In genomic region chr14:24388474-24389179, GRCh38 we compare ENCODE assay signal across 22 cellular contexts. TPM values are rescaled to one million over a fixed set of nuclear protein-coding genes. Genes with fewer than 3 reads are reported as not detected.
DNase-seq lines count a peak whose midpoint lies in the region; ATAC-seq, FAIRE-seq and TF ChIP-seq lines count a peak whose summit lies in the region.
"Had no signal": no experiment of that assay in that cellular context is flagged by ENCODE, and none has a peak within 500 bp of the region (broad histone marks: within the 10 kb centered on the region; RNA-seq: fewer than 3 reads in every experiment).

No MANE protein-coding gene starts in this region.

- peak overlapping the region; percentile 47; the same call in 1 of the 2 replicates for H2AFZ ChIP-seq in H1 (ENCODE audit: low read length)

- H3K9me3 Mint-ChIP-seq in nephron = no peaks in the 10 kb centered on the region
- H3K9me3 Mint-ChIP-seq: CD8-positive, alpha-beta memory T cell had no signal

- DNase-seq in AG04450 (ENCODE audit: low read depth, low spot score) (no peak), NCI-H82 (lab: John Stamatoyannopoulos, UW) (peak; percentile 85), H1 (ENCODE audit: low read depth in 1 of 2, low spot score in 2 of 2) (no peak), posterior vena cava (ENCODE audit: low spot score) (no peak), upper lobe of right lung (no peak), activated gamma-delta T cell treated with Interleukin-2 at 50 U/mL for 16 hours (no peak)
- no peak for DNase-seq in activated CD4-positive, alpha-beta T cell treated with anti-CD3 and anti-CD28 coated beads for 48 hours
- DNase-seq: CD8-positive, alpha-beta memory T cell; DND-41; KG1; NCI-H1048; NCI-H1436 treated with DMSO at 0.1 percent for 48 hours; NCI-H2029 treated with DMSO at 0.1 percent for 48 hours; NCI-H748 treated with DMSO at 0.1 percent for 48 hours had no signal

- H3K4me1 ChIP-seq in H1 (replicated peaks in 1 of 4; ENCODE audit: control insufficient read depth in 3 of 4, insufficient read depth in 4 of 4, low read length in 3 of 4) (0 out of 7 replicates have a peak, but pooled peaks cover 0 to 4% (median 0%) of the 10 kb centered on the region in 4 experiments), upper lobe of right lung (peaks cover 7% of the 10 kb centered on the region)

- no peaks in the 10 kb centered on the region for H4K20me1 ChIP-seq in H1 (replicated peaks in 1 of 2; ENCODE audit: control insufficient read depth in 1 of 2, insufficient read depth in 2 of 2, low read length in 2 of 2)
- H4K20me1 ChIP-seq: BLaER1 treated with 17β-estradiol and CSF1 and Interleukin-3, amounts not matched to agents 10 nM and 100 nM had no signal

- H3K79me2 ChIP-seq in H1 (ENCODE audit: control insufficient read depth in 1 of 2, insufficient read depth in 2 of 2, low read length in 2 of 2) = no peaks in the 10 kb centered on the region

- no peak for TF ChIP-seq EP300 in H1 (IDR thresholded peaks at IDR 0.05; ENCODE audit: borderline replicate concordance in 1 of 2, low read depth in 2 of 2, low read length in 2 of 2)

- peak overlapping the region in 1 of 3 experiments; percentile 30 for H3K4me3 Mint-ChIP-seq in nephron
- H3K4me3 Mint-ChIP-seq: CD8-positive, alpha-beta memory T cell had no signal

- no peak overlapping the region for H3K9ac ChIP-seq in H1 (replicated peaks in 1 of 4; ENCODE audit: extremely low read depth in 1 of 4, low read depth in 3 of 4, low read length in 3 of 4)
- H3K9ac ChIP-seq: BLaER1 treated with 17β-estradiol and CSF1 and Interleukin-3, amounts not matched to agents 10 nM and 100 nM had no signal

- H3K18ac ChIP-seq in H1 (ENCODE audit: extremely low read depth, low read length) = no peak overlapping the region

- no peak overlapping the region for H3K4me2 ChIP-seq in H1 (ENCODE audit: insufficient read depth in 1 of 2, low read depth in 2 of 2, low read length in 2 of 2)
- H3K4me2 ChIP-seq: BLaER1 treated with 17β-estradiol and CSF1 and Interleukin-3, amounts not matched to agents 10 nM and 100 nM had no signal

- TF ChIP-seq POLR2A in H1 (IDR thresholded peaks at IDR 0.05; ENCODE audit: control extremely low read depth in 1 of 2, low read depth in 2 of 2, low read length in 2 of 2) = no peak

- H4K8ac ChIP-seq in H1 (ENCODE audit: extremely low read depth, insufficient read depth, low read length) = no peak overlapping the region

- POLR2A ChIA-PET in AG04450 (lab: Yijun Ruan, JAX) (interaction anchor here (1.0 to 2.5 kb wide), 3 partner anchors 10 to 42 kb away, joined by 3 to 13 read pairs (median 10); no protein-coding TSS in a partner anchor), H1 (lab: Charles Lee; ENCODE audit: partially characterized antibody) (interaction anchor here (4.7 kb wide), 1 partner anchor 10 kb away, joined by 27 read pairs; no protein-coding TSS in a partner anchor)

- H3K4me1 Mint-ChIP-seq in nephron = peaks cover 47% of the 10 kb centered on the region
- H3K4me1 Mint-ChIP-seq: CD8-positive, alpha-beta memory T cell had no signal

- H3K79me1 ChIP-seq in H1 (ENCODE audit: low read depth, low read length) = no peaks in the 10 kb centered on the region

- CTCF ChIA-PET in AG04450 (lab: Charles Lee) (interaction anchor here (1.0 to 2.6 kb wide), 5 partner anchors 28 to 91 kb away, joined by 3 to 14 read pairs (median 5); no protein-coding TSS in a partner anchor), H1 (lab: Charles Lee; ENCODE audit: partially characterized antibody) (interaction anchor here (0.6 to 5.4 kb wide), 12 partner anchors 9 to 336 kb away, joined by 3 to 40 read pairs (median 3); no protein-coding TSS in a partner anchor)

- H3K27ac Mint-ChIP-seq in nephron = peak overlapping the region; percentile 90 to 91 (median 91)

- no peak overlapping the region for H4K91ac ChIP-seq in H1 (replicated peaks; ENCODE audit: insufficient read length, low read length)

- no peaks in the 10 kb centered on the region for H3K36me3 ChIP-seq in H1 (ENCODE audit: control insufficient read depth in 2 of 4, insufficient read depth in 4 of 4, low read length in 3 of 4)
- no peaks in the 10 kb centered on the region for H3K36me3 ChIP-seq in upper lobe of right lung
- H3K36me3 ChIP-seq: BLaER1 treated with 17β-estradiol and CSF1 and Interleukin-3, amounts not matched to agents 10 nM and 100 nM had no signal

- H3K27me3 ChIP-seq in AG04450 (ENCODE audit: control insufficient read depth, insufficient read depth, low read length) (peaks cover 9% of the 10 kb centered on the region), H1 (replicated peaks in 1 of 4; ENCODE audit: control insufficient read depth in 3 of 4, extremely low read depth in 1 of 4, insufficient read depth in 3 of 4, low read length in 3 of 4) (peaks cover 0 to 2% (median 0%) of the 10 kb centered on the region in 4 experiments; a peak in 1 of 7 replicates), upper lobe of right lung (no peaks in the 10 kb centered on the region)
- H3K27me3 ChIP-seq: BLaER1 treated with 17β-estradiol and CSF1 and Interleukin-3, amounts not matched to agents 10 nM and 100 nM had no signal

- no peak overlapping the region; the same call in 1 of the 2 replicates for H2BK5ac ChIP-seq in H1 (ENCODE audit: low read depth, low read length)

- H2BK120ac ChIP-seq in H1 (replicated peaks; ENCODE audit: low read depth, low read length) = no peak overlapping the region

- no peak overlapping the region for H3K14ac ChIP-seq in H1 (ENCODE audit: insufficient read length)

- H3K4ac ChIP-seq in H1 (replicated peaks; ENCODE audit: insufficient read length, low read depth, low read length) = no peak overlapping the region

- H2BK15ac ChIP-seq in H1 (ENCODE audit: low read length) = no peak overlapping the region

- no peak overlapping the region for H2BK12ac ChIP-seq in H1 (ENCODE audit: low read depth, low read length)

- no peak overlapping the region for H3K56ac ChIP-seq in H1 (replicated peaks; ENCODE audit: insufficient read length, low read depth, low read length)

- intact Hi-C loops in posterior vena cava (cut with DNase I) (no loop called here), upper lobe of right lung (cut with DNase I) (no loop called here)

- no peak for FAIRE-seq in H1 (lab: Jason Lieb, UNC)
- FAIRE-seq: A204.1, G401.6, GM12878 had no signal

- H3K23me2 ChIP-seq in H1 (ENCODE audit: low read depth, low read length) = no peaks in the 10 kb centered on the region

- H4K5ac ChIP-seq in H1 (ENCODE audit: insufficient read length, low read depth, low read length) = no peak overlapping the region

- no peak for ATAC-seq in upper lobe of right lung
- ATAC-seq: GM12878, HCT116 had no signal

- WGBS in H1 (ENCODE audit: extremely low coverage in 1 of 2, insufficient coverage in 1 of 2, insufficient read length in 1 of 2, insufficient replicate concordance in 2 of 2, low coverage in 1 of 2, low lambda C conversion rate in 2 of 2, missing lambda C conversion rate in 1 of 2), 2 experiments = 75% methylated on average over 2 of the region's 2 CpGs; no CpG with 5 or more reads in 1 of the 2 experiments

- no peak overlapping the region for H2BK20ac ChIP-seq in H1 (ENCODE audit: low read length)

- H2AK5ac ChIP-seq in H1 (ENCODE audit: low read depth, low read length) = no peak overlapping the region

- TF ChIP-seq RAD21 in H1 (IDR thresholded peaks at IDR 0.05 in 1 of 2, conservative IDR thresholded peaks at IDR 0.05 in 1 of 2; ENCODE audit: low read depth in 2 of 2, low read length in 2 of 2) = no peak

- no peaks in the 10 kb centered on the region for H3K36me3 Mint-ChIP-seq in nephron (ENCODE audit: low read depth)
- H3K36me3 Mint-ChIP-seq: CD8-positive, alpha-beta memory T cell had no signal

- no peak overlapping the region for H3K23ac ChIP-seq in H1 (ENCODE audit: insufficient read length)

- TF ChIP-seq CTCF in AG04450 (IDR thresholded peaks at IDR 0.05; ENCODE audit: low read depth, low read length) (no peak), H1 (IDR thresholded peaks at IDR 0.05; ENCODE audit: control extremely low read depth in 1 of 3, insufficient read depth in 1 of 3, low read depth in 1 of 3, low read length in 3 of 3) (no peak), nephron (IDR thresholded peaks at IDR 0.05; ENCODE audit: unreplicated experiment in 3 of 3) (no peak), upper lobe of right lung (IDR thresholded peaks at IDR 0.05) (no peak)

- no peak overlapping the region for H3K4me3 ChIP-seq in AG04450 (ENCODE audit: low read depth, low read length)
- H3K4me3 ChIP-seq in H1 (ENCODE audit: extremely low read depth in 1 of 4, insufficient read depth in 2 of 4, low read depth in 3 of 4, low read length in 4 of 4) = no peak overlapping the region
- no peak overlapping the region for H3K4me3 ChIP-seq in upper lobe of right lung
- H3K4me3 ChIP-seq: BLaER1 treated with 17β-estradiol and CSF1 and Interleukin-3, amounts not matched to agents 10 nM and 100 nM; GM12878 had no signal

- no peaks in the 10 kb centered on the region for H3K27me3 Mint-ChIP-seq in nephron (ENCODE audit: low read depth)

- H3K27ac ChIP-seq in AG04450 (ENCODE audit: low read depth, low read length) (peak overlapping the region; percentile 21), H1 (ENCODE audit: low read depth, low read length) (no peak overlapping the region), upper lobe of right lung (no peak overlapping the region)
- H3K27ac ChIP-seq: BLaER1 treated with 17β-estradiol and CSF1 and Interleukin-3, amounts not matched to agents 10 nM and 100 nM had no signal

- H3K9me3 ChIP-seq in AG04450 (ENCODE audit: control insufficient read depth, insufficient read depth, low read length) (no peaks in the 10 kb centered on the region), H1 (ENCODE audit: insufficient read depth in 2 of 2, low read depth in 1 of 2, low read length in 1 of 2) (no peaks in the 10 kb centered on the region), upper lobe of right lung (no peaks in the 10 kb centered on the region)
- H3K9me3 ChIP-seq: BLaER1 treated with 17β-estradiol and CSF1 and Interleukin-3, amounts not matched to agents 10 nM and 100 nM had no signal

RNA-seq across cellular contexts. Expression of gene NYNRIN, which starts 10.2 kb away (rescaled TPM):
- polyA plus RNA-seq in AG04450 (2011; rRNA removed) = 10.4 and 10.5 TPM in 2 replicates
- 18.3 and 20.1 TPM in 2 replicates for polyA minus RNA-seq in AG04450 (2011; rRNA and poly(A)+ RNA removed)
- total RNA-seq in H1 (2021; fragmentation: NEBNext Ultra II Directional; extraction: Animal tissue kit (Norgen Biotek cat#: 25700)) = 18.3 and 19.6 TPM in 2 replicates
- polyA plus RNA-seq in H1 (2011; rRNA removed) = 15.2 and 18.4 TPM in 2 replicates
- 10.5 TPM for polyA plus RNA-seq in H1 (2011; cell fraction: cytosol; rRNA removed)
- 27.2 TPM for polyA plus RNA-seq in H1 (2011; cell fraction: nucleus; rRNA removed)
- 11.9 to 18.8 TPM (median 15.4 TPM) in 4 replicates for polyA plus RNA-seq in H1 (2012, experiment 1 of 2)
- polyA plus RNA-seq in H1 (2012, experiment 2 of 2) = 15.0 TPM
- polyA plus RNA-seq in H1 (2013, experiment 1 of 2) = 9.0 TPM
- polyA plus RNA-seq in H1 (2013, experiment 2 of 2) = 8.4 TPM
- polyA minus RNA-seq in H1 (2011; rRNA and poly(A)+ RNA removed) = 24.2 and 26.3 TPM in 2 replicates
- 16.6 TPM for polyA minus RNA-seq in H1 (2011; cell fraction: cytosol; rRNA and poly(A)+ RNA removed)
- 18.8 TPM for polyA minus RNA-seq in H1 (2011; cell fraction: nucleus; rRNA and poly(A)+ RNA removed)
- 10 to 100 TPM; 13.1 to 15.1 TPM for total RNA-seq in posterior vena cava
- 16.6 TPM for total RNA-seq in upper lobe of right lung
- total RNA-seq: M059J had no signal
- polyA plus RNA-seq: CD8-positive, alpha-beta memory T cell had no signal

RNA-seq across cellular contexts. Expression of gene NFATC4, which starts 20.6 kb away (rescaled TPM):
- polyA plus RNA-seq in AG04450 (2011; rRNA removed) (35.7 and 42.0 TPM in 2 replicates), H1 (2011; rRNA removed) (50.3 and 78.9 TPM in 2 replicates)
- 43.5 and 69.5 TPM in 2 replicates for polyA minus RNA-seq in AG04450 (2011; rRNA and poly(A)+ RNA removed)
- total RNA-seq in H1 (2021; fragmentation: NEBNext Ultra II Directional; extraction: Animal tissue kit (Norgen Biotek cat#: 25700)) = 47.3 and 51.2 TPM in 2 replicates
- polyA plus RNA-seq in H1 (2011; cell fraction: cytosol; rRNA removed) = 58.4 TPM
- polyA plus RNA-seq in H1 (2011; cell fraction: nucleus; rRNA removed) = 578 TPM
- polyA plus RNA-seq in H1 (2012, experiment 1 of 2) = 35.4 to 72.8 TPM (median 70.8 TPM) in 4 replicates
- polyA plus RNA-seq in H1 (2012, experiment 2 of 2) = 49.3 TPM
- polyA plus RNA-seq in H1 (2013, experiment 1 of 2) = 29.4 TPM
- polyA plus RNA-seq in H1 (2013, experiment 2 of 2) = 24.1 TPM
- 19.4 and 23.0 TPM in 2 replicates for polyA minus RNA-seq in H1 (2011; rRNA and poly(A)+ RNA removed)
- 22.5 TPM for polyA minus RNA-seq in H1 (2011; cell fraction: cytosol; rRNA and poly(A)+ RNA removed)
- polyA minus RNA-seq in H1 (2011; cell fraction: nucleus; rRNA and poly(A)+ RNA removed) = 54.7 TPM
- total RNA-seq in posterior vena cava (10 to 100 TPM; 75.1 to 87.2 TPM), upper lobe of right lung (42.5 TPM)
- polyA plus RNA-seq: CD8-positive, alpha-beta memory T cell had no signal

RNA-seq across cellular contexts. Expression of gene CBLN3, which starts 40.8 kb away (rescaled TPM):
- 1.8 and 2.3 TPM in 2 replicates for polyA plus RNA-seq in AG04450 (2011; rRNA removed)
- 1.1 and 1.7 TPM in 2 replicates for polyA minus RNA-seq in AG04450 (2011; rRNA and poly(A)+ RNA removed)
- total RNA-seq in H1 (2021; fragmentation: NEBNext Ultra II Directional; extraction: Animal tissue kit (Norgen Biotek cat#: 25700)) = 0.52 and 0.54 TPM in 2 replicates
- polyA plus RNA-seq in H1 (2011; rRNA removed) = 0.72 and 1.00 TPM in 2 replicates
- 0.65 TPM for polyA plus RNA-seq in H1 (2011; cell fraction: cytosol; rRNA removed)
- polyA plus RNA-seq in H1 (2011; cell fraction: nucleus; rRNA removed) = 1.7 TPM
- polyA plus RNA-seq in H1 (2012, experiment 1 of 2) = 0.37 to 1.00 TPM (median 0.83 TPM) in 4 replicates
- polyA plus RNA-seq in H1 (2012, experiment 2 of 2) = 0.43 TPM
- polyA plus RNA-seq in H1 (2013, experiment 1 of 2) = 0.57 TPM
- polyA plus RNA-seq in H1 (2013, experiment 2 of 2) = 0.53 TPM
- polyA minus RNA-seq in H1 (2011; rRNA and poly(A)+ RNA removed) = 0.12 and 0.57 TPM in 2 replicates
- polyA minus RNA-seq in H1 (2011; cell fraction: cytosol; rRNA and poly(A)+ RNA removed) = not detected
- polyA minus RNA-seq in H1 (2011; cell fraction: nucleus; rRNA and poly(A)+ RNA removed) = 1.2 TPM
- total RNA-seq in posterior vena cava = 1 to 10 TPM; 3.5 to 4.2 TPM
- 2.9 TPM for total RNA-seq in upper lobe of right lung
- polyA plus RNA-seq: CD8-positive, alpha-beta memory T cell had no signal

RNA-seq across cellular contexts. Expression of gene KHNYN, which starts 41.1 kb away (rescaled TPM):
- polyA plus RNA-seq in AG04450 (2011; rRNA removed) = 16.8 and 17.6 TPM in 2 replicates
- polyA minus RNA-seq in AG04450 (2011; rRNA and poly(A)+ RNA removed) = 21.6 and 25.7 TPM in 2 replicates
- 22.1 and 22.3 TPM in 2 replicates for total RNA-seq in H1 (2021; fragmentation: NEBNext Ultra II Directional; extraction: Animal tissue kit (Norgen Biotek cat#: 25700))
- 7.6 and 9.2 TPM in 2 replicates for polyA plus RNA-seq in H1 (2011; rRNA removed)
- 10.0 TPM for polyA plus RNA-seq in H1 (2011; cell fraction: cytosol; rRNA removed)
- polyA plus RNA-seq in H1 (2011; cell fraction: nucleus; rRNA removed) = 18.3 TPM
- 14.2 to 18.4 TPM (median 16.7 TPM) in 4 replicates for polyA plus RNA-seq in H1 (2012, experiment 1 of 2)
- polyA plus RNA-seq in H1 (2012, experiment 2 of 2) = 6.4 TPM
- polyA plus RNA-seq in H1 (2013, experiment 1 of 2) = 8.0 TPM
- polyA plus RNA-seq in H1 (2013, experiment 2 of 2) = 8.6 TPM
- polyA minus RNA-seq in H1 (2011; rRNA and poly(A)+ RNA removed) = 17.7 and 19.0 TPM in 2 replicates
- 10.9 TPM for polyA minus RNA-seq in H1 (2011; cell fraction: cytosol; rRNA and poly(A)+ RNA removed)
- polyA minus RNA-seq in H1 (2011; cell fraction: nucleus; rRNA and poly(A)+ RNA removed) = 23.2 TPM
- total RNA-seq in posterior vena cava = 10 to 100 TPM; 41.4 to 41.8 TPM
- total RNA-seq in upper lobe of right lung = 56.2 TPM

RNA-seq across cellular contexts. Expression of gene RIPK3, which starts 48.8 kb away (rescaled TPM):
- 0.09 TPM in 1 of 2 replicates, not detected in the other for polyA plus RNA-seq in AG04450 (2011; rRNA removed)
- polyA minus RNA-seq in AG04450 (2011; rRNA and poly(A)+ RNA removed) = not detected in 2 replicates
- 0.39 and 0.55 TPM in 2 replicates for total RNA-seq in H1 (2021; fragmentation: NEBNext Ultra II Directional; extraction: Animal tissue kit (Norgen Biotek cat#: 25700))
- polyA plus RNA-seq in H1 (2011; rRNA removed) = 0.20 and 0.24 TPM in 2 replicates
- 0.36 TPM for polyA plus RNA-seq in H1 (2011; cell fraction: cytosol; rRNA removed)
- polyA plus RNA-seq in H1 (2011; cell fraction: nucleus; rRNA removed) = 0.73 TPM
- polyA plus RNA-seq in H1 (2012, experiment 1 of 2) = 0.20 to 0.72 TPM (median 0.32 TPM) in 3 of 4 replicates, not detected in the other
- polyA plus RNA-seq in H1 (2012, experiment 2 of 2) = not detected
- polyA plus RNA-seq in H1 (2013, experiment 1 of 2) = 0.30 TPM
- polyA plus RNA-seq in H1 (2013, experiment 2 of 2) = 0.26 TPM
- 0.17 and 0.76 TPM in 2 replicates for polyA minus RNA-seq in H1 (2011; rRNA and poly(A)+ RNA removed)
- polyA minus RNA-seq in H1 (2011; cell fraction: cytosol; rRNA and poly(A)+ RNA removed) = not detected
- polyA minus RNA-seq in H1 (2011; cell fraction: nucleus; rRNA and poly(A)+ RNA removed) = 0.90 TPM
- 1 to 10 TPM; 8.5 to 9.2 TPM for total RNA-seq in posterior vena cava
- 23.4 TPM for total RNA-seq in upper lobe of right lung
- total RNA-seq: M059J, NCI-H460 had no signal
